In genomic region chr5:68292316-68292715, GRCh38 we compare ENCODE assay signal across 12 cellular contexts.
DNase-seq lines count a peak whose midpoint lies in the region; TF ChIP-seq lines count a peak whose summit lies in the region.
"Had no signal": no experiment of that assay in that cellular context is flagged by ENCODE, and none has a peak within 500 bp of the region (broad histone marks: within the 10 kb centered on the region; RNA-seq: fewer than 3 reads in every experiment).

No MANE protein-coding gene starts in this region.

- CTCF ChIA-PET in activated naive CD4-positive, alpha-beta T cell treated with anti-CD3 and anti-CD28 coated beads for 36 hours (lab: Charles Lee) = no interaction called here

- H3K4me3 ChIP-seq in brain microvascular endothelial cell (ENCODE audit: low read depth, low read length) (no peak overlapping the region), tibial artery (peak overlapping the region in 1 of 2 donors; percentile 53)

- H3K27ac ChIP-seq in brain microvascular endothelial cell (no peak overlapping the region), tibial artery (peak overlapping the region; percentile 51 to 86)

- no peak overlapping the region for H3K4me3 Mint-ChIP-seq in activated naive CD4-positive, alpha-beta T cell treated with anti-CD3 and anti-CD28 coated beads, Interleukin-2, amount 50 U/mL, for 24 hours
- no peak overlapping the region for H3K4me3 Mint-ChIP-seq in activated naive CD4-positive, alpha-beta T cell treated with anti-CD3 and anti-CD28 coated beads for 36 hours
- H3K4me3 Mint-ChIP-seq: stimulated activated naive CD8-positive, alpha-beta T cell treated with anti-CD3 and anti-CD28 coated beads, Interleukin-15, Interleukin-2, amounts not matched to agents 100 ng/mL and 50 ng/mL, for 24 hours had no signal

- H3K36me3 ChIP-seq in brain microvascular endothelial cell (replicated peaks) (peaks cover 25% of the 10 kb centered on the region), tibial artery (peaks cover 46 to 50% (median 47%) of the 10 kb centered on the region in 3 donors)

- TF ChIP-seq CTCF in brain microvascular endothelial cell (IDR thresholded peaks at IDR 0.05; ENCODE audit: low read depth, low read length, missing control alignments) (no peak), tibial artery (IDR thresholded peaks at IDR 0.05) (no peak)

- H3K9me3 ChIP-seq in tibial artery = no peaks in the 10 kb centered on the region

- peak overlapping the region; percentile 60 for H3K27ac Mint-ChIP-seq in activated naive CD4-positive, alpha-beta T cell treated with anti-CD3 and anti-CD28 coated beads, Interleukin-2, amount 50 U/mL, for 24 hours
- H3K27ac Mint-ChIP-seq in activated naive CD4-positive, alpha-beta T cell treated with anti-CD3 and anti-CD28 coated beads for 36 hours = no peak overlapping the region
- H3K27ac Mint-ChIP-seq: stimulated activated naive CD8-positive, alpha-beta T cell treated with anti-CD3 and anti-CD28 coated beads, Interleukin-15, Interleukin-2, amounts not matched to agents 100 ng/mL and 50 ng/mL, for 24 hours had no signal

- in situ Hi-C loops in brain microvascular endothelial cell (cut with HindIII; ENCODE audit: low pct_ligation_motif_present, low sequenced_read_pairs) = loop anchor here (25.0 kb wide), 1 partner anchor 170 kb away; no protein-coding TSS in a partner anchor

- peaks cover 16% of the 10 kb centered on the region for H3K36me3 Mint-ChIP-seq in activated naive CD4-positive, alpha-beta T cell treated with anti-CD3 and anti-CD28 coated beads, Interleukin-2, amount 50 U/mL, for 24 hours
- peaks cover 30% of the 10 kb centered on the region for H3K36me3 Mint-ChIP-seq in activated naive CD4-positive, alpha-beta T cell treated with anti-CD3 and anti-CD28 coated beads for 36 hours (ENCODE audit: low read depth)

- H3K27me3 ChIP-seq in brain microvascular endothelial cell (replicated peaks) (no peaks in the 10 kb centered on the region), tibial artery (no peaks in the 10 kb centered on the region)

- no peaks in the 10 kb centered on the region for H3K27me3 Mint-ChIP-seq in activated naive CD4-positive, alpha-beta T cell treated with anti-CD3 and anti-CD28 coated beads, Interleukin-2, amount 50 U/mL, for 24 hours
- no peaks in the 10 kb centered on the region for H3K27me3 Mint-ChIP-seq in activated naive CD4-positive, alpha-beta T cell treated with anti-CD3 and anti-CD28 coated beads for 36 hours (ENCODE audit: low read depth)
- H3K27me3 Mint-ChIP-seq: stimulated activated naive CD8-positive, alpha-beta T cell treated with anti-CD3 and anti-CD28 coated beads, Interleukin-15, Interleukin-2, amounts not matched to agents 100 ng/mL and 50 ng/mL, for 24 hours had no signal

- H3K4me1 Mint-ChIP-seq in activated naive CD4-positive, alpha-beta T cell treated with anti-CD3 and anti-CD28 coated beads, Interleukin-2, amount 50 U/mL, for 24 hours = peaks cover 55% of the 10 kb centered on the region
- peaks cover 36% of the 10 kb centered on the region for H3K4me1 Mint-ChIP-seq in activated naive CD4-positive, alpha-beta T cell treated with anti-CD3 and anti-CD28 coated beads for 36 hours (ENCODE audit: low read depth)

- H3K9me3 Mint-ChIP-seq in activated naive CD4-positive, alpha-beta T cell treated with anti-CD3 and anti-CD28 coated beads, Interleukin-2, amount 50 U/mL, for 24 hours = no peaks in the 10 kb centered on the region
- no peaks in the 10 kb centered on the region for H3K9me3 Mint-ChIP-seq in activated naive CD4-positive, alpha-beta T cell treated with anti-CD3 and anti-CD28 coated beads for 36 hours
- H3K9me3 Mint-ChIP-seq: stimulated activated naive CD8-positive, alpha-beta T cell treated with anti-CD3 and anti-CD28 coated beads, Interleukin-15, Interleukin-2, amounts not matched to agents 100 ng/mL and 50 ng/mL, for 24 hours had no signal

- intact Hi-C loops in activated naive CD4-positive, alpha-beta T cell treated with anti-CD3 and anti-CD28 coated beads for 36 hours (cut with micrococcal nuclease) = no loop called here
- intact Hi-C loops in tibial artery (cut with DNase I; ENCODE audit: low total_unique reads) = no loop called here

- no peak for DNase-seq in activated naive CD4-positive, alpha-beta T cell treated with anti-CD3 and anti-CD28 coated beads for 36 hours
- DNase-seq in brain microvascular endothelial cell (peak; percentile 11), myocyte (ENCODE audit: low read depth) (peak; percentile 35), tibial artery (no peak), kidney tubule cell (ENCODE audit: low spot score) (no peak), NCI-H2227 treated with DMSO at 0.1 percent for 48 hours (lab: John Stamatoyannopoulos, UW) (no peak), LoVo (ENCODE audit: low spot score) (no peak)
- DNase-seq: NCI-H1436; occipital lobe; stimulated activated CD4-positive, alpha-beta T cell treated with anti-CD3 and anti-CD28 coated beads, Interleukin-2, amount 100 ng/mL, for 24 hours had no signal

- peaks cover 0 to 51% (median 38%) of the 10 kb centered on the region in 4 donors for H3K4me1 ChIP-seq in tibial artery

Comparison
In these comparisons a context has a peak if more than half of its experiments do, and no peak if none do; other contexts are left out.
1. DNase-seq: peak in brain microvascular endothelial cell (single experiment) and myocyte (single experiment); none in activated naive CD4-positive, alpha-beta T cell treated with anti-CD3 and anti-CD28 coated beads for 36 hours (single experiment), tibial artery (0 of 2), kidney tubule cell (single experiment), NCI-H2227 treated with DMSO at 0.1 percent for 48 hours (single experiment) and LoVo (single experiment).